Comparison of ENCODE assay signal across 1 cellular context in the genomic region with DNA sequence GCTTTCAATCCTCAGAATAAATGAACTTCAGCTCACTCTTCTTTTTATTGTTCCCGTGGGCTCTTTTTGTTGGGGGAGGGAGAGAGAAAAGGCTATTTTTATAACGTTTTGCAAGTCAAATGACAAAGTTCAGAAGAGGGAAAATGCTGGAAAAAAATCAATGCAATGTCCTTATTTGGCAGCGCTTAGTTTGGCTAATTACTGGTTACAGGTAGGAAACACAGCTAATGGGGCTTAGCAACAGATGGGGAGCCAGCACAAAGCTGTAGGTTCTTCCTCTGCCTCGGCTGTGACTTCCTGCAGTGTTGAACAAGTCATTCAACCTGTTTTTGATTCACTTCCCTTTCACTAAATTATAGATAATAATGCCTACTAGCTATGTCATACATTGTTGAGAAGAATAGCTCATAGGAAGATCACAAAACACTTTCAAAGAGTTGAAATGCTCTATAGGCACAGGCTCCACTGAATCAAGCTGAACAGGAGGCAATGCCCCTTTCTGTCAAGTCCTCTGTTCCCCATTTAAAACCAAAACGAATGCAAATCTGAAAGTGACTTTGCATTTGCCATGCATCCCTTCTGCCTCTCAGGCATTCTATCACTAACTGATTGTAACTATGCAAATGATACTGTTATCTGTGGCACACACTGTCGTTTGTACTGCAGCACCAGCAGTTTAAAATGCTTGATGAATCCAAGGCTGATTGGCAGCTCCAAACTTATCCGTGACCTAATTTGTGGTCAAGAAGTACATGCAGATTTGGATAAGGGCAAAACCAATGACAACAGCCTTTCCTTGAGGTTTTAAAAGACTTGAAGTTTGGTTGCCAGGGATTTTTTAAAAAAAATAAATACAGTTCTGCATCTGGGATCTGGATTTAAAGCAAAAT.
TF ChIP-seq lines count a peak whose summit lies in the region.

No MANE protein-coding gene starts in this region.

TF ChIP-seq in WTC11, 78 proteins besides CTCF, POLR2A, EP300 and RAD21 (continued from another document):
- TF ChIP-seq ZNF281 (CRISPR knock-in tag; IDR thresholded peaks at IDR 0.05) (no peak), FOXK1 (CRISPR knock-in tag; IDR thresholded peaks at IDR 0.05) (no peak), ZNF219 (CRISPR knock-in tag; IDR thresholded peaks at IDR 0.05; ENCODE audit: borderline replicate concordance) (no peak), ESRRA (CRISPR knock-in tag; IDR thresholded peaks at IDR 0.05; ENCODE audit: borderline replicate concordance) (no peak), TP53 (CRISPR knock-in tag; IDR thresholded peaks at IDR 0.05) (no peak), SMAD3 (CRISPR knock-in tag; IDR thresholded peaks at IDR 0.05; ENCODE audit: borderline replicate concordance) (no peak), CREM (CRISPR knock-in tag; IDR thresholded peaks at IDR 0.05) (no peak)
- TF ChIP-seq, protein P1, sequence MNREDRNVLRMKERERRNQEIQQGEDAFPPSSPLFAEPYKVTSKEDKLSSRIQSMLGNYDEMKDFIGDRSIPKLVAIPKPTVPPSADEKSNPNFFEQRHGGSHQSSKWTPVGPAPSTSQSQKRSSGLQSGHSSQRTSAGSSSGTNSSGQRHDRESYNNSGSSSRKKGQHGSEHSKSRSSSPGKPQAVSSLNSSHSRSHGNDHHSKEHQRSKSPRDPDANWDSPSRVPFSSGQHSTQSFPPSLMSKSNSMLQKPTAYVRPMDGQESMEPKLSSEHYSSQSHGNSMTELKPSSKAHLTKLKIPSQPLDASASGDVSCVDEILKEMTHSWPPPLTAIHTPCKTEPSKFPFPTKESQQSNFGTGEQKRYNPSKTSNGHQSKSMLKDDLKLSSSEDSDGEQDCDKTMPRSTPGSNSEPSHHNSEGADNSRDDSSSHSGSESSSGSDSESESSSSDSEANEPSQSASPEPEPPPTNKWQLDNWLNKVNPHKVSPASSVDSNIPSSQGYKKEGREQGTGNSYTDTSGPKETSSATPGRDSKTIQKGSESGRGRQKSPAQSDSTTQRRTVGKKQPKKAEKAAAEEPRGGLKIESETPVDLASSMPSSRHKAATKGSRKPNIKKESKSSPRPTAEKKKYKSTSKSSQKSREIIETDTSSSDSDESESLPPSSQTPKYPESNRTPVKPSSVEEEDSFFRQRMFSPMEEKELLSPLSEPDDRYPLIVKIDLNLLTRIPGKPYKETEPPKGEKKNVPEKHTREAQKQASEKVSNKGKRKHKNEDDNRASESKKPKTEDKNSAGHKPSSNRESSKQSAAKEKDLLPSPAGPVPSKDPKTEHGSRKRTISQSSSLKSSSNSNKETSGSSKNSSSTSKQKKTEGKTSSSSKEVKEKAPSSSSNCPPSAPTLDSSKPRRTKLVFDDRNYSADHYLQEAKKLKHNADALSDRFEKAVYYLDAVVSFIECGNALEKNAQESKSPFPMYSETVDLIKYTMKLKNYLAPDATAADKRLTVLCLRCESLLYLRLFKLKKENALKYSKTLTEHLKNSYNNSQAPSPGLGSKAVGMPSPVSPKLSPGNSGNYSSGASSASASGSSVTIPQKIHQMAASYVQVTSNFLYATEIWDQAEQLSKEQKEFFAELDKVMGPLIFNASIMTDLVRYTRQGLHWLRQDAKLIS (CRISPR knock-in tag; IDR thresholded peaks at IDR 0.05; ENCODE audit: borderline replicate concordance), result no peak
- TF ChIP-seq, protein P2, sequence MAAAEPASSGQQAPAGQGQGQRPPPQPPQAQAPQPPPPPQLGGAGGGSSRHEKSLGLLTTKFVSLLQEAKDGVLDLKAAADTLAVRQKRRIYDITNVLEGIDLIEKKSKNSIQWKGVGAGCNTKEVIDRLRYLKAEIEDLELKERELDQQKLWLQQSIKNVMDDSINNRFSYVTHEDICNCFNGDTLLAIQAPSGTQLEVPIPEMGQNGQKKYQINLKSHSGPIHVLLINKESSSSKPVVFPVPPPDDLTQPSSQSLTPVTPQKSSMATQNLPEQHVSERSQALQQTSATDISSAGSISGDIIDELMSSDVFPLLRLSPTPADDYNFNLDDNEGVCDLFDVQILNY (CRISPR knock-in tag; IDR thresholded peaks at IDR 0.05), result no peak
- TF ChIP-seq, protein P3, sequence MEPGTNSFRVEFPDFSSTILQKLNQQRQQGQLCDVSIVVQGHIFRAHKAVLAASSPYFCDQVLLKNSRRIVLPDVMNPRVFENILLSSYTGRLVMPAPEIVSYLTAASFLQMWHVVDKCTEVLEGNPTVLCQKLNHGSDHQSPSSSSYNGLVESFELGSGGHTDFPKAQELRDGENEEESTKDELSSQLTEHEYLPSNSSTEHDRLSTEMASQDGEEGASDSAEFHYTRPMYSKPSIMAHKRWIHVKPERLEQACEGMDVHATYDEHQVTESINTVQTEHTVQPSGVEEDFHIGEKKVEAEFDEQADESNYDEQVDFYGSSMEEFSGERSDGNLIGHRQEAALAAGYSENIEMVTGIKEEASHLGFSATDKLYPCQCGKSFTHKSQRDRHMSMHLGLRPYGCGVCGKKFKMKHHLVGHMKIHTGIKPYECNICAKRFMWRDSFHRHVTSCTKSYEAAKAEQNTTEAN (CRISPR knock-in tag; IDR thresholded peaks at IDR 0.05), result no peak
